ENCODE assay signal across 12 cellular contexts in genomic region chr22:24144471-24145115, GRCh38. TPM values are rescaled to one million over a fixed set of nuclear protein-coding genes. Genes with fewer than 3 reads are reported as not detected.
DNase-seq lines count a peak whose midpoint lies in the region; ATAC-seq and TF ChIP-seq lines count a peak whose summit lies in the region.
"Had no signal": no experiment of that assay in that cellular context is flagged by ENCODE, and none has a peak within 500 bp of the region (broad histone marks: within the 10 kb centered on the region; RNA-seq: fewer than 3 reads in every experiment).

No MANE protein-coding gene starts in this region.

- no peak for TF ChIP-seq CTCF in uterus (IDR thresholded peaks at IDR 0.05)

- peak overlapping the region; percentile 63 for H3K27ac ChIP-seq in caudate nucleus (ENCODE audit: low read depth, low read length)
- H3K27ac ChIP-seq in naive thymus-derived CD4-positive, alpha-beta T cell (ENCODE audit: low read depth, low read length) = peak overlapping the region; percentile 61
- H3K27ac ChIP-seq in uterus = peak overlapping the region; percentile 84 to 90

- H3K9me3 Mint-ChIP-seq in naive thymus-derived CD4-positive, alpha-beta T cell = no peaks in the 10 kb centered on the region

- H3K27me3 ChIP-seq in naive thymus-derived CD4-positive, alpha-beta T cell (ENCODE audit: control insufficient read depth in 2 of 2, insufficient read depth in 2 of 2, low read length in 2 of 2) = no peaks in the 10 kb centered on the region
- no peaks in the 10 kb centered on the region for H3K27me3 ChIP-seq in uterus

- no peak overlapping the region for H3K4me3 ChIP-seq in naive thymus-derived CD4-positive, alpha-beta T cell (ENCODE audit: low read length)
- no peak overlapping the region for H3K4me3 ChIP-seq in uterus

- POLR2A ChIA-PET in naive thymus-derived CD4-positive, alpha-beta T cell (lab: Charles Lee) = interaction anchor here (19.7 kb wide), 1 partner anchor 15 kb away, joined by 296 read pairs; no protein-coding TSS in a partner anchor

- intact Hi-C loops in Right ventricle myocardium inferior (cut with DNase I) = loop anchor here (2.0 kb wide), 1 partner anchor 16 kb away; no protein-coding TSS in a partner anchor
- intact Hi-C loops in cardiac septum (cut with DNase I) = no loop called here
- intact Hi-C loops in naive thymus-derived CD4-positive, alpha-beta T cell (cut with micrococcal nuclease) = no loop called here
- intact Hi-C loops in uterus (cut with DNase I; ENCODE audit: low total_unique reads) = no loop called here

- peak overlapping the region; percentile 8 to 80 (median 62) for H3K4me3 Mint-ChIP-seq in naive thymus-derived CD4-positive, alpha-beta T cell

- CTCF ChIA-PET in naive thymus-derived CD4-positive, alpha-beta T cell (lab: Charles Lee) = interaction anchor here (0.7 to 8.4 kb wide), 2 partner anchors 10 to 31 kb away, joined by 4 to 53 read pairs; no protein-coding TSS in a partner anchor

- H3K27me3 Mint-ChIP-seq in naive thymus-derived CD4-positive, alpha-beta T cell = no peaks in the 10 kb centered on the region

- peaks cover 45 to 76% of the 10 kb centered on the region in 2 donors for H3K4me1 ChIP-seq in naive thymus-derived CD4-positive, alpha-beta T cell (ENCODE audit: control insufficient read depth in 2 of 2, insufficient read depth in 2 of 2, low read length in 2 of 2)
- H3K4me1 ChIP-seq in uterus = peaks cover 22 to 27% of the 10 kb centered on the region in 2 donors

- H3K36me3 Mint-ChIP-seq in naive thymus-derived CD4-positive, alpha-beta T cell = peaks cover 0 to 18% (median 3%) of the 10 kb centered on the region in 5 donors

- DNase-seq in Right ventricle myocardium inferior (ENCODE audit: missing footprints) (peak; percentile 61), cardiac septum (ENCODE audit: low spot score) (no peak), caudate nucleus (lab: John Stamatoyannopoulos, UW) (no peak), uterus (no peak), H4 (ENCODE audit: low spot score) (no peak), NCI-H82 treated with DMSO at 0.1 percent for 48 hours (lab: John Stamatoyannopoulos, UW; ENCODE audit: unreplicated experiment) (no peak), DMS 273 treated with DMSO at 0.1 percent for 48 hours (lab: John Stamatoyannopoulos, UW) (no peak)
- DNase-seq in naive thymus-derived CD4-positive, alpha-beta T cell = no peak
- DNase-seq: C1 segment of cervical spinal cord, left colon, NCI-H1048, NCI-H526 had no signal

- peak overlapping the region; percentile 76 to 95 (median 91) for H3K27ac Mint-ChIP-seq in naive thymus-derived CD4-positive, alpha-beta T cell

- H3K9me3 ChIP-seq in naive thymus-derived CD4-positive, alpha-beta T cell (ENCODE audit: control insufficient read depth in 2 of 3, low read length in 3 of 3) = no peaks in the 10 kb centered on the region
- H3K9me3 ChIP-seq in uterus = no peaks in the 10 kb centered on the region

- peak; percentile 62 for ATAC-seq in Right ventricle myocardium inferior
- no peak for ATAC-seq in naive thymus-derived CD4-positive, alpha-beta T cell
- ATAC-seq: left colon had no signal

- H3K36me3 ChIP-seq in naive thymus-derived CD4-positive, alpha-beta T cell (ENCODE audit: control insufficient read depth in 2 of 3, insufficient read depth in 3 of 3, low read length in 3 of 3) = peaks cover 0 to 5% (median 0%) of the 10 kb centered on the region in 3 experiments
- H3K36me3 ChIP-seq in uterus = no peaks in the 10 kb centered on the region

- no peak for TF ChIP-seq POLR2A in uterus (IDR thresholded peaks at IDR 0.05)

- peaks cover 52 to 98% (median 92%) of the 10 kb centered on the region in 7 donors for H3K4me1 Mint-ChIP-seq in naive thymus-derived CD4-positive, alpha-beta T cell

RNA-seq across cellular contexts. Expression of gene SUSD2, which starts 36.7 kb away (rescaled TPM):
- total RNA-seq in Right ventricle myocardium inferior (2.8 TPM), cardiac septum (3.1 TPM), uterus (10 to 100 TPM in 1 of 4 donors, 1 to 10 TPM in 2, under 1 TPM in 1; 0.88 to 17.6 (median 2.8) TPM)
- total RNA-seq in naive thymus-derived CD4-positive, alpha-beta T cell = 1 to 10 TPM; 1.0 to 2.3 (median 1.7) TPM
- polyA plus RNA-seq in naive thymus-derived CD4-positive, alpha-beta T cell = under 1 TPM in 1 of 2 donors, not detected in 1; 0.40 TPM
- total RNA-seq in H4 (2014; rRNA removed; shearing (Covaris generic)) = 0.12 and 0.37 TPM in 2 replicates
